In genomic region chr9:130209422-130209821, GRCh38 we compare ENCODE assay signal across 16 cellular contexts. TPM values are rescaled to one million over a fixed set of nuclear protein-coding genes. Genes with fewer than 3 reads are reported as not detected.
A peak's percentile ranks its signal among the peaks of the same experiment; 100 is the strongest.
DNase-seq lines count a peak whose midpoint lies in the region; ATAC-seq and TF ChIP-seq lines count a peak whose summit lies in the region.
"Had no signal": no experiment of that assay in that cellular context is flagged by ENCODE, and none has a peak within 500 bp of the region (broad histone marks: within the 10 kb centered on the region; RNA-seq: fewer than 3 reads in every experiment).

No MANE protein-coding gene starts in this region.

- no peak for TF ChIP-seq POLR2A in stomach (IDR thresholded peaks at IDR 0.05)

- ATAC-seq in natural killer cell, result no peak
- ATAC-seq: CD8-positive, alpha-beta T cell; left lobe of liver; psoas muscle; stimulated activated memory B cell treated with anti-CD40 and anti-IgM and Interleukin-4, amounts not matched to agents 10 μg/mL and 1 μg/mL and 100 μg/mL, for 72 hours had no signal

- H3K36me3 Mint-ChIP-seq in mesothelial cell of epicardium (no peaks in the 10 kb centered on the region), natural killer cell (no peaks in the 10 kb centered on the region)
- H3K36me3 Mint-ChIP-seq in CD8-positive, alpha-beta memory T cell, result no peaks in the 10 kb centered on the region
- H3K36me3 Mint-ChIP-seq: CD8-positive, alpha-beta T cell; stimulated activated memory B cell treated with anti-CD40 and anti-IgM and Interleukin-4, amounts not matched to agents 10 μg/mL and 1 μg/mL and 100 μg/mL, for 72 hours had no signal

- no peak overlapping the region for H3K4me3 ChIP-seq in H7 (ENCODE audit: insufficient read depth, low read depth, low read length)
- no peak overlapping the region for H3K4me3 ChIP-seq in stomach
- no peak overlapping the region for H3K4me3 ChIP-seq in CD8-positive, alpha-beta memory T cell (ENCODE audit: low read length)
- H3K4me3 ChIP-seq: psoas muscle had no signal

- H3K4me1 Mint-ChIP-seq in mesothelial cell of epicardium (peaks cover 35% of the 10 kb centered on the region), natural killer cell (peaks cover 0 to 5% of the 10 kb centered on the region in 2 donors)
- H3K4me1 Mint-ChIP-seq in CD8-positive, alpha-beta memory T cell, result no peaks in the 10 kb centered on the region

- no peaks in the 10 kb centered on the region for H3K9me3 ChIP-seq in stomach
- H3K9me3 ChIP-seq in CD8-positive, alpha-beta memory T cell (ENCODE audit: low read length), result no peaks in the 10 kb centered on the region
- H3K9me3 ChIP-seq: psoas muscle had no signal

- peak overlapping the region; percentile 93 for H3K27ac Mint-ChIP-seq in mesothelial cell of epicardium
- H3K27ac Mint-ChIP-seq in natural killer cell, result no peak overlapping the region
- H3K27ac Mint-ChIP-seq in CD8-positive, alpha-beta memory T cell, result no peak overlapping the region
- H3K27ac Mint-ChIP-seq: CD8-positive, alpha-beta T cell; stimulated activated memory B cell treated with anti-CD40 and anti-IgM and Interleukin-4, amounts not matched to agents 10 μg/mL and 1 μg/mL and 100 μg/mL, for 72 hours had no signal

- DNase-seq in H7, result peak; percentile 43
- DNase-seq in mesothelial cell of epicardium (ENCODE audit: low spot score in 2 of 2, unreplicated experiment in 2 of 2), result no peak
- no peak for DNase-seq in stomach
- no peak for DNase-seq in natural killer cell
- DNase-seq in NCI-H2081 treated with DMSO at 0.1 percent for 48 hours (lab: John Stamatoyannopoulos, UW), result no peak
- no peak for DNase-seq in ecto neural progenitor cell (ENCODE audit: low spot score)
- DNase-seq in CD8-positive, alpha-beta memory T cell, result no peak
- DNase-seq: activated CD4-positive, alpha-beta T cell treated with anti-CD3 and anti-CD28 coated beads, Interleukin-2, amount 50 U/mL, for 4 hours; activated naive CD4-positive, alpha-beta T cell treated with Interleukin-2 at 50 U/mL for 16 hours; CD8-positive, alpha-beta T cell; NCI-H1092; psoas muscle had no signal

- no peak for TF ChIP-seq CTCF in mesothelial cell of epicardium (IDR thresholded peaks at IDR 0.05; ENCODE audit: unreplicated experiment)
- no peak for TF ChIP-seq CTCF in stomach (IDR thresholded peaks at IDR 0.05)
- no peak for TF ChIP-seq CTCF in natural killer cell (IDR thresholded peaks at IDR 0.05)

- peaks cover 0 to 52% (median 6%) of the 10 kb centered on the region in 4 donors for H3K4me1 ChIP-seq in stomach
- H3K4me1 ChIP-seq in CD8-positive, alpha-beta memory T cell (ENCODE audit: insufficient read depth, low read length), result no peaks in the 10 kb centered on the region
- H3K4me1 ChIP-seq: psoas muscle had no signal

- no peaks in the 10 kb centered on the region for H3K9me3 Mint-ChIP-seq in mesothelial cell of epicardium
- no peaks in the 10 kb centered on the region for H3K9me3 Mint-ChIP-seq in natural killer cell
- no peaks in the 10 kb centered on the region for H3K9me3 Mint-ChIP-seq in CD8-positive, alpha-beta memory T cell
- H3K9me3 Mint-ChIP-seq: CD8-positive, alpha-beta T cell; stimulated activated memory B cell treated with anti-CD40 and anti-IgM and Interleukin-4, amounts not matched to agents 10 μg/mL and 1 μg/mL and 100 μg/mL, for 72 hours had no signal

- intact Hi-C loops in stomach (cut with DNase I; ENCODE audit: low total_unique reads) (no loop called here), natural killer cell (cut with micrococcal nuclease) (no loop called here)

- H3K27me3 ChIP-seq in H7 (ENCODE audit: control insufficient read depth, insufficient read depth, low read length) (no peaks in the 10 kb centered on the region), stomach (no peaks in the 10 kb centered on the region)
- no peaks in the 10 kb centered on the region for H3K27me3 ChIP-seq in CD8-positive, alpha-beta memory T cell (ENCODE audit: insufficient read depth, low read length, poor library complexity, severe bottlenecking)

- H3K27me3 Mint-ChIP-seq in mesothelial cell of epicardium (ENCODE audit: low read depth) (no peaks in the 10 kb centered on the region), natural killer cell (ENCODE audit: low read depth in 2 of 2) (no peaks in the 10 kb centered on the region)
- H3K27me3 Mint-ChIP-seq in CD8-positive, alpha-beta memory T cell, result peaks cover 1 to 11% of the 10 kb centered on the region in 2 donors

- H3K36me3 ChIP-seq in H7 (replicated peaks; ENCODE audit: control insufficient read depth, insufficient read depth, low read length) (no peaks in the 10 kb centered on the region), stomach (no peaks in the 10 kb centered on the region)
- H3K36me3 ChIP-seq in CD8-positive, alpha-beta memory T cell (ENCODE audit: insufficient read depth, low read length), result no peaks in the 10 kb centered on the region

- no peak for TF ChIP-seq EP300 in stomach (IDR thresholded peaks at IDR 0.05)

- H3K27ac ChIP-seq in cingulate gyrus (ENCODE audit: low read depth, low read length), result peak overlapping the region; percentile 84
- H3K27ac ChIP-seq in stomach, result peak overlapping the region in 4 of 5 donors; percentile 20 to 82 (median 58)
- no peak overlapping the region for H3K27ac ChIP-seq in CD8-positive, alpha-beta memory T cell (ENCODE audit: low read depth, low read length)
- H3K27ac ChIP-seq: KMS-11, psoas muscle had no signal

- WGBS in stomach, 5 donors, result 39 to 65% (median 62%) methylated on average over 4 to 14 of the region's 14 CpGs

- POLR2A ChIA-PET in CD8-positive, alpha-beta memory T cell (lab: Charles Lee), result no interaction called here

- H3K4me3 Mint-ChIP-seq in mesothelial cell of epicardium (no peak overlapping the region), natural killer cell (no peak overlapping the region)
- H3K4me3 Mint-ChIP-seq in CD8-positive, alpha-beta memory T cell, result no peak overlapping the region
- H3K4me3 Mint-ChIP-seq: CD8-positive, alpha-beta T cell; stimulated activated memory B cell treated with anti-CD40 and anti-IgM and Interleukin-4, amounts not matched to agents 10 μg/mL and 1 μg/mL and 100 μg/mL, for 72 hours had no signal

- CTCF ChIA-PET in CD8-positive, alpha-beta memory T cell (lab: Charles Lee), result no interaction called here

RNA-seq across cellular contexts. Expression of gene NCS1, which starts 37.2 kb away (rescaled TPM):
- 24.6 and 28.3 TPM in 2 replicates for total RNA-seq in H7 (2014; rRNA removed; shearing (Covaris generic))
- total RNA-seq in mesothelial cell of epicardium (44.7 to 47.1 TPM (median 44.8 TPM) in 3 replicates), stomach (10 to 100 TPM; 12.8 to 50.0 (median 16.7) TPM), natural killer cell (1 to 10 TPM; 1.4 to 2.4 (median 1.5) TPM)
- 10 to 100 TPM in 1 of 3 donors, 1 to 10 TPM in 2; 3.2 to 26.0 (median 6.4) TPM for polyA plus RNA-seq in stomach
- total RNA-seq in CD8-positive, alpha-beta memory T cell, result 10 to 100 TPM; 23.6 to 24.3 TPM
- polyA plus RNA-seq in CD8-positive, alpha-beta memory T cell, result 0.54 TPM

RNA-seq across cellular contexts. Expression of gene HMCN2, which starts 56.1 kb away (rescaled TPM):
- total RNA-seq in H7 (2014; rRNA removed; shearing (Covaris generic)), result 2.3 and 5.2 TPM in 2 replicates
- total RNA-seq in mesothelial cell of epicardium (5.8 to 6.5 TPM (median 6.0 TPM) in 3 replicates), stomach (10 to 100 TPM in 1 of 5 donors, 1 to 10 TPM in 4; 1.7 to 21.1 (median 7.5) TPM), natural killer cell (not detected)
- 1 to 10 TPM; 1.1 to 7.3 (median 1.2) TPM for polyA plus RNA-seq in stomach
- not detected for total RNA-seq in CD8-positive, alpha-beta memory T cell
- polyA plus RNA-seq in CD8-positive, alpha-beta memory T cell, result not detected
- total RNA-seq: CD8-positive, alpha-beta T cell had no signal
